4 cellular contexts compared by ENCODE assay signal in genomic region chr12:9577729-9578128, GRCh38. TPM values are rescaled to one million over a fixed set of nuclear protein-coding genes. Genes with fewer than 3 reads are reported as not detected.
"Had no signal": no experiment of that assay in that cellular context is flagged by ENCODE, and none has a peak within 500 bp of the region (broad histone marks: within the 10 kb centered on the region; RNA-seq: fewer than 3 reads in every experiment).

No MANE protein-coding gene starts in this region.

RNA-seq across cellular contexts. Expression of gene KLRB1, which starts 30.0 kb away (rescaled TPM):
- total RNA-seq: HT-29, HT1080, IMR-90, K562 had no signal
- polyA plus RNA-seq: IMR-90, K562 had no signal
